In the genomic region with DNA sequence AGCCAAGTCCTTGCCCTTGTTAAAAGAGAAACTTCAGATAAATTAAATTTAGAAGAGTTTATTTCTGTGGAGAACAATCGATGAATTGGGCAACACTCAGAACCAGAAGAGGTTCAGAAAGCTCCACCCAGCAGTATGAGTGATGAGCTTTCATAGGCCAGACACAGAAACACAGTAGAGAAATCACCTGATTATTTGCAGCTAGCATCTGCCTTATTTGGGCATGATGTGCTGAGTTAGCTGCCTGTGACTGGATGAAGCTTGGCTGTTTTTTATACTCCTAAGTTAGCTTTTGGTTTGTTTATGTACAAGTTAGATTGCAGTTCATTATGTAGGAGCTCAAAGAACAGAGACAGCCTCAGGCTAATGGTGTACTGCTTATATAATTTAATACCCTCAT, we compare ENCODE assay signal across 23 cellular contexts.
"Had no signal": no experiment of that assay in that cellular context is flagged by ENCODE, and none has a peak within 500 bp of the region (broad histone marks: within the 10 kb centered on the region; RNA-seq: fewer than 3 reads in every experiment).

No MANE protein-coding gene starts in this region.

- H3K4me1 ChIP-seq: breast epithelium, pancreas, psoas muscle, stomach, suprapubic skin had no signal

- H3K4me3 ChIP-seq: breast epithelium, esophagus squamous epithelium, pancreas, psoas muscle, stomach, suprapubic skin, tibial nerve had no signal

- H3K9me3 ChIP-seq: breast epithelium, esophagus squamous epithelium, neutrophil, pancreas, psoas muscle, stomach, suprapubic skin, tibial nerve had no signal

- H3K27me3 ChIP-seq: breast epithelium, neutrophil, pancreas, stomach, suprapubic skin, tibial nerve had no signal

- FAIRE-seq: colon, endothelial cell of umbilical vein, pancreas, urothelium cell line had no signal

- DNase-seq: activated naive CD4-positive, alpha-beta T cell treated with Interleukin-2 at 50 U/mL for 16 hours; activated naive CD8-positive, alpha-beta T cell treated with anti-CD3 and anti-CD28 coated beads for 36 hours; activated T-cell treated with anti-CD3 and anti-CD28 coated beads, Interleukin-2, amount 50 U/mL, for 4 hours; amniotic stem cell; effector memory CD4-positive, alpha-beta T cell; esophagus squamous epithelium; immature natural killer cell; left ventricle myocardium superior; pancreas; psoas muscle; right cardiac atrium; stimulated activated CD4-positive, alpha-beta T cell treated with anti-CD3 and anti-CD28 coated beads, Interleukin-12 subunit alpha, Interleukin-12 subunit beta, amount 100 ng/mL, for 4 hours; stimulated activated CD4-positive, alpha-beta T cell treated with anti-CD3 and anti-CD28 coated beads, Interleukin-4, amount 100 ng/mL, for 4 hours; stomach; T-helper 1 cell; T-helper 9 cell had no signal

- H3K27ac ChIP-seq: esophagus squamous epithelium, neutrophil, pancreas, psoas muscle, stomach, suprapubic skin, tibial nerve had no signal

- H3K36me3 ChIP-seq: breast epithelium, esophagus squamous epithelium, neutrophil, pancreas, stomach, suprapubic skin, tibial nerve had no signal

- ATAC-seq: activated T-cell treated with anti-CD3 and anti-CD28 coated beads, Interleukin-2, amount 50 U/mL, for 4 hours; left ventricle myocardium superior; pancreas; psoas muscle; right cardiac atrium had no signal
